8 cellular contexts compared by ENCODE assay signal in the genomic region with DNA sequence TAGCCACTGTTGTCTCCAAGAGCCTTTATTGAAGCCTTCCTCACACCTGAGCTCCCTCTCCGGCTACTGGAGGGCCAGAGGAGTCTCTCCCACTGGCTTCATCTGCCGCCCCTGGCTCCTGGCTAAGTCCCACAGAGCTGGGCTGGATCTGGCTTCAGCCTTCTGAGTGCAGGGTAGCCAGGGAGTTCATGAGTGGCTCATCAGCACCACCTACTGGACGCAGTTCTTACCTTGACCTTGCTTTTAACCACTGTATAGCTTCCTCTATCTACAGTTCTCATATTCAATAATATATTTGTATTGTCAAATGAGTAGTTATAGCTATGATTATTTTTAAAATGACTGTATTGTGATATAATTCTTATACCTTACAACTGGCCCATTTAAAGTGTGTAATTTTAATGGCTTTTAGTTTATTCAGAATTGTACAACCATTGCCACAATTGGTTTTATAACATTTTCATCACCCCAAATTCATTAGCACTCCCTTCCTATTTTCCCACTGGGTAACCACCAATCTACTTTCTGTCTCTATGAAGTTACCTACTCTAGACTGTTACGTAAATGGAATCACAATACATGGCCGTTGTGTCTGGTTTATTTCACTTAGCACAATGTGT. TPM values are rescaled to one million over a fixed set of nuclear protein-coding genes. Genes with fewer than 3 reads are reported as not detected.
A peak's percentile ranks its signal among the peaks of the same experiment; 100 is the strongest.
DNase-seq lines count a peak whose midpoint lies in the region; ATAC-seq and TF ChIP-seq lines count a peak whose summit lies in the region.

No MANE protein-coding gene starts in this region.

- no peaks in the 10 kb centered on the region for H4K20me1 ChIP-seq in PC-3 (ENCODE audit: low read length)

- no peaks in the 10 kb centered on the region for H3K9me2 ChIP-seq in PC-3 (replicated peaks; ENCODE audit: low read length)

- H3K4me3 ChIP-seq in PC-3 (ENCODE audit: low read length), result no peak overlapping the region
- H3K4me3 ChIP-seq in esophagus squamous epithelium, result no peak overlapping the region

- H3K36me3 ChIP-seq in PC-3 (ENCODE audit: low read depth, low read length) (no peaks in the 10 kb centered on the region), esophagus squamous epithelium (no peaks in the 10 kb centered on the region)

- H3K27me3 Mint-ChIP-seq in natural killer cell treated with Interleukin-12 subunit alpha and Interleukin-12 subunit beta and Interleukin-15 and Interleukin-18, amount 100 ng/mL, for 72 hours, result peaks cover 15 to 20% of the 10 kb centered on the region in 2 donors

- peaks cover 42% of the 10 kb centered on the region for H3K27me3 ChIP-seq in PC-3 (ENCODE audit: low read length)
- peaks cover 0 to 13% (median 0%) of the 10 kb centered on the region in 4 donors for H3K27me3 ChIP-seq in esophagus squamous epithelium

- WGBS in esophagus squamous epithelium, 2 donors, result 24 to 26% methylated on average over 5 of the region's 5 CpGs

- no peaks in the 10 kb centered on the region for H3F3A ChIP-seq in PC-3 (ENCODE audit: low read length, unreplicated experiment)

- TF ChIP-seq POLR2A in esophagus squamous epithelium (IDR thresholded peaks at IDR 0.05), result no peak

- no peak overlapping the region for H2AFZ ChIP-seq in PC-3 (ENCODE audit: low read length)

- no peak overlapping the region for H3K4me2 ChIP-seq in PC-3 (ENCODE audit: low read length)

- peak; percentile 73 for DNase-seq in DMS79 treated with DMSO at 0.1 percent for 48 hours (lab: John Stamatoyannopoulos, UW)
- peak; percentile 94 for DNase-seq in KBM-7
- peak; percentile 85 for DNase-seq in PC-3
- DNase-seq in activated T-cell treated with anti-CD3 and anti-CD28 coated beads for 48 hours (ENCODE audit: low read depth), result peak; percentile 63
- peak; percentile 6 for DNase-seq in esophagus squamous epithelium (lab: John Stamatoyannopoulos, UW)
- DNase-seq in natural killer cell treated with Interleukin-12 subunit alpha and Interleukin-12 subunit beta and Interleukin-15 and Interleukin-18, amount 100 ng/mL, for 72 hours (ENCODE audit: low spot score), result peak; percentile 77
- DNase-seq in stimulated activated naive CD4-positive, alpha-beta T cell treated with Interleukin-2 at 50 U/mL for 16 hours (lab: John Stamatoyannopoulos, UW), result peak; percentile 71

- H3K36me3 Mint-ChIP-seq in natural killer cell treated with Interleukin-12 subunit alpha and Interleukin-12 subunit beta and Interleukin-15 and Interleukin-18, amount 100 ng/mL, for 72 hours, result no peaks in the 10 kb centered on the region

- no peaks in the 10 kb centered on the region for H3K79me2 ChIP-seq in PC-3 (ENCODE audit: low read length)

- TF ChIP-seq CTCF in PC-3 (conservative IDR thresholded peaks at IDR 0.05; ENCODE audit: low read depth, low read length), result peak; percentile 85
- peak; percentile 70 to 79 (median 75) for TF ChIP-seq CTCF in esophagus squamous epithelium (IDR thresholded peaks at IDR 0.05)

- H3K4me3 Mint-ChIP-seq in natural killer cell treated with Interleukin-12 subunit alpha and Interleukin-12 subunit beta and Interleukin-15 and Interleukin-18, amount 100 ng/mL, for 72 hours, result no peak overlapping the region

- BruUV-seq in PC-3 (replicated peaks; lab: Mats Ljungman, UMichigan), result no TSS peak

- H3K27ac ChIP-seq in PC-3 (ENCODE audit: low read length) (no peak overlapping the region), esophagus squamous epithelium (no peak overlapping the region)

- intact Hi-C loops in PC-3 (cut with micrococcal nuclease), result loop anchor here (1.0 to 5.0 kb wide), 5 partner anchors 53 to 355 kb away; no protein-coding TSS in a partner anchor
- intact Hi-C loops in esophagus squamous epithelium (cut with DNase I), result loop anchor here (5.0 kb wide), 2 partner anchors 200 to 350 kb away; no protein-coding TSS in a partner anchor

- H3K9me3 ChIP-seq in PC-3 (ENCODE audit: low read length) (peaks cover 13% of the 10 kb centered on the region), esophagus squamous epithelium (peaks cover 0 to 11% (median 8%) of the 10 kb centered on the region in 3 donors)

- no peak overlapping the region for H3K9ac ChIP-seq in PC-3 (ENCODE audit: low read length)

- H3K4me1 ChIP-seq in PC-3 (ENCODE audit: insufficient read depth, low read length) (peaks cover 5% of the 10 kb centered on the region), esophagus squamous epithelium (peaks cover 0 to 2% (median 0%) of the 10 kb centered on the region in 3 donors)

- H3K9me3 Mint-ChIP-seq in natural killer cell treated with Interleukin-12 subunit alpha and Interleukin-12 subunit beta and Interleukin-15 and Interleukin-18, amount 100 ng/mL, for 72 hours, result peaks cover 2% of the 10 kb centered on the region

- ATAC-seq in GM21717 (IDR thresholded peaks at IDR 0.05; ENCODE audit: unreplicated experiment), result peak; percentile 98
- ATAC-seq in PC-3, result peak; percentile 100
- ATAC-seq in natural killer cell treated with Interleukin-12 subunit alpha and Interleukin-12 subunit beta and Interleukin-15 and Interleukin-18, amount 100 ng/mL, for 72 hours, result peak; percentile 84 to 90

- POLR2A ChIA-PET in PC-3 (lab: Charles Lee; ENCODE audit: unreplicated experiment), result interaction anchor here (0.6 kb wide), 1 partner anchor 164 kb away, joined by 4 read pairs; no protein-coding TSS in a partner anchor

- in situ Hi-C loops in KBM-7 (cut with MboI; ENCODE audit: low pct_unique_long_range_greater_than_20kb, low sequenced_read_pairs), result no loop called here

- H3K4me1 Mint-ChIP-seq in natural killer cell treated with Interleukin-12 subunit alpha and Interleukin-12 subunit beta and Interleukin-15 and Interleukin-18, amount 100 ng/mL, for 72 hours (ENCODE audit: low read depth in 2 of 2), result no peaks in the 10 kb centered on the region

- CTCF ChIA-PET in PC-3 (lab: Charles Lee), result interaction anchor here (0.6 to 1.6 kb wide), 12 partner anchors 9 to 391 kb away, joined by 3 to 36 read pairs (median 4); partner anchors contain the start of gene CNDP2

- no peak overlapping the region for H3K27ac Mint-ChIP-seq in natural killer cell treated with Interleukin-12 subunit alpha and Interleukin-12 subunit beta and Interleukin-15 and Interleukin-18, amount 100 ng/mL, for 72 hours

RNA-seq across cellular contexts. Expression of gene CNDP1, which starts 17.7 kb away (rescaled TPM):
- total RNA-seq in PC-3 (2014; rRNA removed) (not detected in 2 replicates), esophagus squamous epithelium (not detected)
- total RNA-seq in natural killer cell treated with Interleukin-12 subunit alpha and Interleukin-12 subunit beta and Interleukin-15 and Interleukin-18, amount 100 ng/mL, for 72 hours, result under 1 TPM in 1 of 2 donors, not detected in 1; 0.57 TPM

RNA-seq across cellular contexts. Expression of gene ZNF407, which starts 45.6 kb away (rescaled TPM):
- total RNA-seq in PC-3 (2014; rRNA removed) (8.5 and 9.3 TPM in 2 replicates), esophagus squamous epithelium (10 to 100 TPM in 2 of 4 donors, 1 to 10 TPM in 2; 6.4 to 21.2 (median 13.1) TPM)
- total RNA-seq in natural killer cell treated with Interleukin-12 subunit alpha and Interleukin-12 subunit beta and Interleukin-15 and Interleukin-18, amount 100 ng/mL, for 72 hours, result 10 to 100 TPM; 21.9 to 44.6 TPM

RNA-seq across cellular contexts. Expression of gene CNDP2, which starts 55.9 kb away (rescaled TPM):
- total RNA-seq in PC-3 (2014; rRNA removed) (50.0 and 57.6 TPM in 2 replicates), esophagus squamous epithelium (100 to 1,000 TPM in 2 of 4 donors, 10 to 100 TPM in 2; 66.6 to 136 (median 87.9) TPM)
- total RNA-seq in natural killer cell treated with Interleukin-12 subunit alpha and Interleukin-12 subunit beta and Interleukin-15 and Interleukin-18, amount 100 ng/mL, for 72 hours, result 100 to 1,000 TPM; 152 to 215 TPM

Comparison
In these comparisons a context has a peak if more than half of its experiments do, and no peak if none do; other contexts are left out.
1. DNase-seq: peak in every context shown above with its lines; median percentile 94 in KBM-7; 85 in PC-3; 77 in natural killer cell treated with Interleukin-12 subunit alpha and Interleukin-12 subunit beta and Interleukin-15 and Interleukin-18, amount 100 ng/mL, for 72 hours; 73 in DMS79 treated with DMSO at 0.1 percent for 48 hours; 71 in stimulated activated naive CD4-positive, alpha-beta T cell treated with Interleukin-2 at 50 U/mL for 16 hours; 63 in activated T-cell treated with anti-CD3 and anti-CD28 coated beads for 48 hours; 6 in esophagus squamous epithelium.